In the genomic region with DNA sequence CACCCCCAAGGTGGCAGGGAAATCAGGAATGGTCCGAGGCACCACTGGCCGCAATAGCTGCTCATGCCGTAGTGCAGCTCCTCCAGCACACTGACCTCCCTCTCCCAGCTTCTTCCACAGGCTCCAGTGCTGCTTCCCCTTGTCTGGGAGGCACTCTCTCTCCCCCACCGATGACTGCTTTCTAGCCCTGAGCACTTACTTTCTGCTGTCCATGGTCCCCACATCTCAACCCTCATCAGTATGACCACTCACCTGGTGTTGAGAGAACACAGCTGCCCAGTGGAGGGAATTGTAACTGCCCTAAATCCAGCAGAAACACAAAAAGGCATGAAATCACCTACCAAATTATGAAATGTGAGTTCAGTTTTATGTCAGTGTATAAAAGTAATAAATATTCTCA, we compare ENCODE assay signal across 1 cellular context.
A peak's percentile ranks its signal among the peaks of the same experiment; 100 is the strongest.
TF ChIP-seq lines count a peak whose summit lies in the region.

No MANE protein-coding gene starts in this region.

TF ChIP-seq in SK-N-SH, 30 proteins besides CTCF, POLR2A, EP300 and RAD21:
- no peak for TF ChIP-seq GATA2 (CRISPR knock-in tag; IDR thresholded peaks at IDR 0.05)
- TF ChIP-seq GABPA (IDR thresholded peaks at IDR 0.05; ENCODE audit: low read depth), result no peak
- TF ChIP-seq IRF3 (IDR thresholded peaks at IDR 0.05; ENCODE audit: low read depth, low read length), result no peak
- no peak for TF ChIP-seq RCOR1 (IDR thresholded peaks at IDR 0.05; ENCODE audit: low read length)
- TF ChIP-seq REST (IDR thresholded peaks at IDR 0.05; ENCODE audit: low read depth, low read length), result peak; percentile 81
